In the genomic region with DNA sequence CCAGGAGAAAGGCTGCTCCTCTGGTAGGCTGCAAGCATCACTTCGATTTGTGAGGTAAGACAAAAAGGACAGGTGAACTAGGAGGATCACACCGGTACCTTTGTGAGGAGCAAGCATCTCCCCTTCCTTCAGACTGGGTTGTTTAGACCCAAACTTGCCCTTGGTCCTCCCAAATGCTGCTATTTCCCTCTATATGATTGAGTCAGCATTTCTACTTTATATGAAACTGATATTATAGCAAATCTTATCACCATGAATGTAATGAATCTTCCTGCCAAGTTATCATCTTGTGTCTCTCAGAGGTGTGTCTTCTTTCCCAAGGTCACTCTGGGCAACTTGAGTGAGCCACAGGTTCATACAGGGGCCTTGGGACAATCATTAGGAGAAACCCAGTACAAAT, we compare ENCODE assay signal across 33 cellular contexts.
"Had no signal": no experiment of that assay in that cellular context is flagged by ENCODE, and none has a peak within 500 bp of the region (broad histone marks: within the 10 kb centered on the region; RNA-seq: fewer than 3 reads in every experiment).

No MANE protein-coding gene starts in this region.

- ATAC-seq: activated CD4-positive, alpha-beta T cell treated with anti-CD3 and anti-CD28 coated beads for 36 hours; activated CD8-positive, alpha-beta memory T cell treated with anti-CD3 and anti-CD28 coated beads, Interleukin-2, amount 10 ng/mL, durations not matched to agents 7 days and 5 days; activated CD8-positive, alpha-beta T cell treated with anti-CD3 and anti-CD28 coated beads for 36 hours; activated CD8-positive, alpha-beta T cell treated with anti-CD3 and anti-CD28 coated beads, Interleukin-2, amount 10 ng/mL, durations not matched to agents 7 days and 5 days; T-cell; T-helper 17 cell; WTC11 had no signal

- FAIRE-seq: TTC549 had no signal

- H3K9me3 Mint-ChIP-seq: activated B cell treated with CpG ODN at 0.5 μM for 24 hours; activated CD4-positive, alpha-beta memory T cell treated with anti-CD3 and anti-CD28 coated beads for 36 hours; activated CD4-positive, alpha-beta memory T cell treated with anti-CD3 and anti-CD28 coated beads, Interleukin-2, amount 10 ng/mL, durations not matched to agents 7 days and 5 days; activated CD4-positive, alpha-beta T cell treated with anti-CD3 and anti-CD28 coated beads, Interleukin-2, amount 10 ng/mL, durations not matched to agents 24 days and 14 days; activated CD4-positive, alpha-beta T cell treated with anti-CD3 and anti-CD28 coated beads, Interleukin-2, amount 10 ng/mL, durations not matched to agents 7 days and 5 days; activated CD8-positive, alpha-beta T cell treated with anti-CD3 and anti-CD28 coated beads for 36 hours; T-cell; T-helper 1 cell treated with Interleukin-12 subunit alpha and Interleukin-12 subunit beta and Interleukin-4 antibody, amounts not matched to agents 30 μg/mL and 1 μg/mL, for 36 hours; T-helper 2 cell treated with Interferon-gamma antibody and Interleukin-4, amounts not matched to agents 5 μg/mL and 100 μg/mL, for 36 hours had no signal

- H3K27ac Mint-ChIP-seq: activated B cell treated with CpG ODN at 0.5 μM for 24 hours; activated CD4-positive, alpha-beta memory T cell treated with anti-CD3 and anti-CD28 coated beads for 36 hours; activated CD4-positive, alpha-beta memory T cell treated with anti-CD3 and anti-CD28 coated beads, Interleukin-2, amount 10 ng/mL, durations not matched to agents 7 days and 5 days; activated CD4-positive, alpha-beta T cell treated with anti-CD3 and anti-CD28 coated beads for 36 hours; activated CD4-positive, alpha-beta T cell treated with anti-CD3 and anti-CD28 coated beads, Interleukin-2, amount 10 ng/mL, durations not matched to agents 24 days and 14 days; activated CD4-positive, alpha-beta T cell treated with anti-CD3 and anti-CD28 coated beads, Interleukin-2, amount 10 ng/mL, durations not matched to agents 7 days and 5 days; activated CD8-positive, alpha-beta memory T cell treated with anti-CD3 and anti-CD28 coated beads, Interleukin-2, amount 10 ng/mL, durations not matched to agents 7 days and 5 days; activated CD8-positive, alpha-beta T cell treated with anti-CD3 and anti-CD28 coated beads for 36 hours; activated CD8-positive, alpha-beta T cell treated with anti-CD3 and anti-CD28 coated beads, Interleukin-2, amount 10 ng/mL, durations not matched to agents 7 days and 5 days; T-cell; T-helper 1 cell treated with Interleukin-12 subunit alpha and Interleukin-12 subunit beta and Interleukin-4 antibody, amounts not matched to agents 30 μg/mL and 1 μg/mL, for 36 hours; T-helper 17 cell; T-helper 2 cell treated with Interferon-gamma antibody and Interleukin-4, amounts not matched to agents 5 μg/mL and 100 μg/mL, for 36 hours; WTC11 had no signal

- H3K36me3 Mint-ChIP-seq: activated CD4-positive, alpha-beta memory T cell treated with anti-CD3 and anti-CD28 coated beads for 36 hours; activated CD8-positive, alpha-beta memory T cell treated with anti-CD3 and anti-CD28 coated beads, Interleukin-2, amount 10 ng/mL, durations not matched to agents 7 days and 5 days; T-cell; WTC11 had no signal

- H3K27ac ChIP-seq: VCaP, WERI-Rb-1 had no signal

- DNase-seq: activated B cell treated with CpG ODN at 0.5 μM for 24 hours; activated CD4-positive, alpha-beta memory T cell treated with anti-CD3 and anti-CD28 coated beads for 36 hours; activated CD4-positive, alpha-beta memory T cell treated with anti-CD3 and anti-CD28 coated beads, Interleukin-2, amount 10 ng/mL, durations not matched to agents 7 days and 5 days; activated CD4-positive, alpha-beta T cell treated with anti-CD3 and anti-CD28 coated beads for 1 hour; activated CD4-positive, alpha-beta T cell treated with anti-CD3 and anti-CD28 coated beads for 36 hours; activated CD4-positive, alpha-beta T cell treated with anti-CD3 and anti-CD28 coated beads for 4 hours; activated CD4-positive, alpha-beta T cell treated with anti-CD3 and anti-CD28 coated beads for 48 hours; activated CD4-positive, alpha-beta T cell treated with anti-CD3 and anti-CD28 coated beads, Interleukin-2, amount 10 ng/mL, durations not matched to agents 24 days and 14 days; activated CD4-positive, alpha-beta T cell treated with anti-CD3 and anti-CD28 coated beads, Interleukin-2, amount 10 ng/mL, durations not matched to agents 7 days and 5 days; activated CD4-positive, alpha-beta T cell treated with anti-CD3 and anti-CD28 coated beads, Interleukin-2, amount 50 U/mL, for 1 hour; activated CD4-positive, alpha-beta T cell treated with anti-CD3 and anti-CD28 coated beads, Interleukin-2, amount 50 U/mL, for 4 hours; activated CD4-positive, alpha-beta T cell treated with anti-CD3 and anti-CD28 coated beads, Interleukin-2, amount 50 U/mL, for 48 hours; activated CD4-positive, CD25-positive, alpha-beta regulatory T cell; activated CD4-positive, CD25-positive, alpha-beta regulatory T cell treated with anti-CD3 and anti-CD28 coated beads, Interleukin-2, amount 50 U/mL, for 72 hours; activated CD8-positive, alpha-beta memory T cell treated with anti-CD3 and anti-CD28 coated beads for 24 hours; activated CD8-positive, alpha-beta memory T cell treated with anti-CD3 and anti-CD28 coated beads, Interleukin-2, amount 10 ng/mL, durations not matched to agents 7 days and 5 days; activated CD8-positive, alpha-beta memory T cell treated with anti-CD3 and anti-CD28 coated beads, Interleukin-2, amount 50 U/mL, for 4 hours; activated CD8-positive, alpha-beta memory T cell treated with anti-CD3 and anti-CD28 coated beads, Interleukin-2, amount 50 U/mL, for 48 hours; activated CD8-positive, alpha-beta T cell treated with anti-CD3 and anti-CD28 coated beads for 36 hours; activated CD8-positive, alpha-beta T cell treated with anti-CD3 and anti-CD28 coated beads, Interleukin-2, amount 10 ng/mL, durations not matched to agents 7 days and 5 days; activated T-cell treated with anti-CD3 and anti-CD28 coated beads for 4 hours; T-cell; T-helper 1 cell; T-helper 17 cell; T-helper 2 cell; T-helper 9 cell; T1000; WERI-Rb-1 had no signal

- H3K36me3 ChIP-seq: WERI-Rb-1 had no signal

- H3K4me1 Mint-ChIP-seq: activated B cell treated with CpG ODN at 0.5 μM for 24 hours; activated CD4-positive, alpha-beta memory T cell treated with anti-CD3 and anti-CD28 coated beads, Interleukin-2, amount 10 ng/mL, durations not matched to agents 7 days and 5 days; activated CD4-positive, alpha-beta T cell treated with anti-CD3 and anti-CD28 coated beads for 36 hours; activated CD4-positive, alpha-beta T cell treated with anti-CD3 and anti-CD28 coated beads, Interleukin-2, amount 10 ng/mL, durations not matched to agents 24 days and 14 days; activated CD4-positive, alpha-beta T cell treated with anti-CD3 and anti-CD28 coated beads, Interleukin-2, amount 10 ng/mL, durations not matched to agents 7 days and 5 days; activated CD8-positive, alpha-beta memory T cell treated with anti-CD3 and anti-CD28 coated beads, Interleukin-2, amount 10 ng/mL, durations not matched to agents 7 days and 5 days; T-cell; T-helper 17 cell had no signal

- H3K4me3 Mint-ChIP-seq: activated B cell treated with CpG ODN at 0.5 μM for 24 hours; activated CD4-positive, alpha-beta memory T cell treated with anti-CD3 and anti-CD28 coated beads for 36 hours; activated CD4-positive, alpha-beta memory T cell treated with anti-CD3 and anti-CD28 coated beads, Interleukin-2, amount 10 ng/mL, durations not matched to agents 7 days and 5 days; activated CD4-positive, alpha-beta T cell treated with anti-CD3 and anti-CD28 coated beads for 36 hours; activated CD4-positive, alpha-beta T cell treated with anti-CD3 and anti-CD28 coated beads, Interleukin-2, amount 10 ng/mL, durations not matched to agents 24 days and 14 days; activated CD4-positive, alpha-beta T cell treated with anti-CD3 and anti-CD28 coated beads, Interleukin-2, amount 10 ng/mL, durations not matched to agents 7 days and 5 days; activated CD8-positive, alpha-beta memory T cell treated with anti-CD3 and anti-CD28 coated beads, Interleukin-2, amount 10 ng/mL, durations not matched to agents 7 days and 5 days; activated CD8-positive, alpha-beta T cell treated with anti-CD3 and anti-CD28 coated beads for 36 hours; activated CD8-positive, alpha-beta T cell treated with anti-CD3 and anti-CD28 coated beads, Interleukin-2, amount 10 ng/mL, durations not matched to agents 7 days and 5 days; T-cell; T-helper 1 cell treated with Interleukin-12 subunit alpha and Interleukin-12 subunit beta and Interleukin-4 antibody, amounts not matched to agents 30 μg/mL and 1 μg/mL, for 36 hours; T-helper 17 cell; T-helper 2 cell treated with Interferon-gamma antibody and Interleukin-4, amounts not matched to agents 5 μg/mL and 100 μg/mL, for 36 hours; WTC11 had no signal

- H3K27me3 Mint-ChIP-seq: activated B cell treated with CpG ODN at 0.5 μM for 24 hours; activated CD4-positive, alpha-beta memory T cell treated with anti-CD3 and anti-CD28 coated beads, Interleukin-2, amount 10 ng/mL, durations not matched to agents 7 days and 5 days; activated CD4-positive, alpha-beta T cell treated with anti-CD3 and anti-CD28 coated beads, Interleukin-2, amount 10 ng/mL, durations not matched to agents 24 days and 14 days; activated CD4-positive, alpha-beta T cell treated with anti-CD3 and anti-CD28 coated beads, Interleukin-2, amount 10 ng/mL, durations not matched to agents 7 days and 5 days; T-helper 17 cell had no signal
